In the genomic region with DNA sequence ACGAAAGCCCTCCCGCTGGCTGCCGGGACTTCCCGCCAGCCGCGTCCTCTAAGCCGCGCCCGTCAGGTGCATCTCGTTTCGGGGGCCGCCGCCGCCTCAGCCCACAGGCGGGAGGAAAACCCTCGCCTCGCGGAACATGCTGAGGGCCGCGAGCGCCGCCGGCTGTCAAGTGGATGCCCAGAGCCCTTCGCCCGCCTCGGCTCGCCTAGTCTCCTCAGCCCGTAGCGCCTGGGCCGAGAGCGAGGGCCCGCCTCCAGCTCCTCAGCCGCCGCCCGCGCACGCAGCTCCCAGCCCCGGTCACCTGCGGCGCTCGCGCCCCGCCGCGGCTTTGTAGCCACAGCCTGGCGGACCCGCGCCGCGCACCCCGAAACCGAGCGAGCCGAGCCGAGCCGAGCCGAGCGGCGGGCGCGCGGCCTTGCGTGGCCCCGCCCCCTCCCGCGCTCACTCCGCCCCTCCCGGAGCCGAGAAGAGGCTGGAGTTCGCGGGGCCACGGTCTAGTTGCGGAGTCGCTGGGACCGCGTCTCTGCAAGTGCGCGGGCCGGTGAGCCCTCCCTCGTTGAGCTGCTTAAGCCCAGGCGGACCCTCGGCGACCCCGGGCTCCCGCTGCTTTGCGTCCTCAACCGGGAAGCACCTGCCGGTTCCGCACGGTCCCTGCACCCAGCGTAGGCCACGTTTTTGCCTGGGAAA, we compare ENCODE assay signal across 8 cellular contexts. TPM values are rescaled to one million over a fixed set of nuclear protein-coding genes. Genes with fewer than 3 reads are reported as not detected.
DNase-seq lines count a peak whose midpoint lies in the region; ATAC-seq and TF ChIP-seq lines count a peak whose summit lies in the region.

A gene (minus strand): TSS at position 382 of the 687 bp plus-strand sequence. CDS start 450 bp downstream, outside the sequence.

- WGBS in ectodermal cell, 2 experiments = 1% methylated on average over 92 of the region's 92 CpGs

- peaks cover 23% of the 10 kb centered on the region for H3K4me1 Mint-ChIP-seq in activated CD8-positive, alpha-beta T cell treated with anti-CD3 and anti-CD28 coated beads for 36 hours (ENCODE audit: low read depth)

- peak within 1 kb of the TSS; percentile 80 for H3K27ac Mint-ChIP-seq in activated CD8-positive, alpha-beta T cell treated with anti-CD3 and anti-CD28 coated beads for 36 hours

- H3K36me3 ChIP-seq in BLaER1 (no peaks in the 10 kb centered on the region), ectodermal cell (ENCODE audit: control insufficient read depth, insufficient read depth, low read length) (no peaks in the 10 kb centered on the region)

- intact Hi-C loops in activated CD8-positive, alpha-beta T cell treated with anti-CD3 and anti-CD28 coated beads for 36 hours (cut with micrococcal nuclease) = loop anchor here (10.0 kb wide), 1 partner anchor 228 kb away; a partner anchor contains a TSS

- H3K27me3 Mint-ChIP-seq in activated CD8-positive, alpha-beta T cell treated with anti-CD3 and anti-CD28 coated beads for 36 hours = no peaks in the 10 kb centered on the region

- no peaks in the 10 kb centered on the region for H3K9me3 Mint-ChIP-seq in activated CD8-positive, alpha-beta T cell treated with anti-CD3 and anti-CD28 coated beads for 36 hours

- no peaks in the 10 kb centered on the region for H4K20me1 ChIP-seq in BLaER1

- ATAC-seq in HG03457 (IDR thresholded peaks at IDR 0.05; ENCODE audit: unreplicated experiment) = peak; percentile 83
- ATAC-seq in activated CD8-positive, alpha-beta T cell treated with anti-CD3 and anti-CD28 coated beads for 36 hours = peak; percentile 84

- H3K9ac ChIP-seq in BLaER1 = peak within 1 kb of the TSS; percentile 77

- H3K4me2 ChIP-seq in BLaER1 = peak within 1 kb of the TSS; percentile 92

- H3K36me3 Mint-ChIP-seq in activated CD8-positive, alpha-beta T cell treated with anti-CD3 and anti-CD28 coated beads for 36 hours (ENCODE audit: low read depth) = no peaks in the 10 kb centered on the region

- H3K27me3 ChIP-seq in BLaER1 (peaks cover 25% of the 10 kb centered on the region), ectodermal cell (ENCODE audit: control insufficient read depth, insufficient read depth, low read length, poor library complexity, severe bottlenecking) (peaks cover 59% of the 10 kb centered on the region)

- CTCF ChIA-PET in activated CD8-positive, alpha-beta T cell treated with anti-CD3 and anti-CD28 coated beads for 36 hours (lab: Charles Lee) = interaction anchor here (1.1 to 1.5 kb wide), 6 partner anchors 10 to 228 kb away, joined by 3 to 6 read pairs (median 3); no protein-coding TSS in a partner anchor

- peak within 1 kb of the TSS; percentile 56 for H3K27ac ChIP-seq in BLaER1
- no peak within 1 kb of the TSS for H3K27ac ChIP-seq in ectodermal cell (ENCODE audit: insufficient read depth, low read depth, low read length, poor library complexity, severe bottlenecking)

- no peaks in the 10 kb centered on the region for H3K9me3 ChIP-seq in BLaER1
- H3K9me3 ChIP-seq in ectodermal cell (ENCODE audit: control insufficient read depth, low read length) = no peaks in the 10 kb centered on the region

- DNase-seq in GM19240 (ENCODE audit: insufficient read length, low spot score) (peak; percentile 43), NCI-H69 (lab: John Stamatoyannopoulos, UW) (peak; percentile 95), lung microvascular endothelial cell (ENCODE audit: low read depth in 2 of 2) (peak; percentile 69 to 70)
- peak; percentile 81 for DNase-seq in activated CD8-positive, alpha-beta T cell treated with anti-CD3 and anti-CD28 coated beads for 36 hours
- peak; percentile 57 to 84 (median 72) for DNase-seq in stimulated activated CD4-positive, alpha-beta T cell treated with anti-CD3 and anti-CD28 coated beads, TNF-alpha, amount 100 ng/mL, for 24 hours (ENCODE audit: low read depth in 3 of 3)

- H3K4me3 Mint-ChIP-seq in activated CD8-positive, alpha-beta T cell treated with anti-CD3 and anti-CD28 coated beads for 36 hours = peak within 1 kb of the TSS; percentile 84

- H3K4me3 ChIP-seq in BLaER1 (peak within 1 kb of the TSS; percentile 79), ectodermal cell (ENCODE audit: insufficient read depth, low read depth, low read length) (peak within 1 kb of the TSS; percentile 40)

- H3K4me1 ChIP-seq in BLaER1 = peaks cover 13% of the 10 kb centered on the region
- no peaks in the 10 kb centered on the region for H3K4me1 ChIP-seq in ectodermal cell (ENCODE audit: control insufficient read depth, insufficient read depth, low read length)

- TF ChIP-seq CTCF in activated CD8-positive, alpha-beta T cell treated with anti-CD3 and anti-CD28 coated beads for 36 hours (IDR thresholded peaks at IDR 0.05) = no peak

- POLR2A ChIA-PET in activated CD8-positive, alpha-beta T cell treated with anti-CD3 and anti-CD28 coated beads for 36 hours (lab: Charles Lee) = interaction anchor here (0.6 to 1.3 kb wide), 3 partner anchors 32 to 241 kb away, joined by 3 to 7 read pairs (median 4); a partner anchor contains a TSS

RNA-seq across cellular contexts. Expression of the gene that starts here (rescaled TPM):
- 1 to 10 TPM; 2.7 to 3.8 TPM for total RNA-seq in activated CD8-positive, alpha-beta T cell treated with anti-CD3 and anti-CD28 coated beads for 36 hours
- polyA plus RNA-seq in ectodermal cell (2013, experiment 1 of 4) = 0.50 TPM
- polyA plus RNA-seq in ectodermal cell (2013, experiment 2 of 4) = 1.1 TPM
- polyA plus RNA-seq in ectodermal cell (2013, experiment 3 of 4) = 1.1 TPM
- polyA plus RNA-seq in ectodermal cell (2013, experiment 4 of 4) = 0.41 TPM
- under 0.01 TPM in 2 replicates for total RNA-seq in lung microvascular endothelial cell

Comparison
In these comparisons a context has a peak if more than half of its experiments do, and no peak if none do; other contexts are left out.
1. Peak in DNase-seq in lung microvascular endothelial cell; RNA of the gene not detected or under 1 TPM.
2. DNase-seq: peak in every context shown above with its lines; median percentile 95 in NCI-H69; 81 in activated CD8-positive, alpha-beta T cell treated with anti-CD3 and anti-CD28 coated beads for 36 hours; 72 in stimulated activated CD4-positive, alpha-beta T cell treated with anti-CD3 and anti-CD28 coated beads, TNF-alpha, amount 100 ng/mL, for 24 hours; 70 in lung microvascular endothelial cell; 43 in GM19240.